ENCODE assay signal across 21 cellular contexts in genomic region chr20:4780245-4780644, GRCh38. TPM values are rescaled to one million over a fixed set of nuclear protein-coding genes. Genes with fewer than 3 reads are reported as not detected.
A peak's percentile ranks its signal among the peaks of the same experiment; 100 is the strongest.
DNase-seq lines count a peak whose midpoint lies in the region; ATAC-seq, FAIRE-seq and TF ChIP-seq lines count a peak whose summit lies in the region.
"Had no signal": no experiment of that assay in that cellular context is flagged by ENCODE, and none has a peak within 500 bp of the region (broad histone marks: within the 10 kb centered on the region; RNA-seq: fewer than 3 reads in every experiment).

No MANE protein-coding gene starts in this region.

- H3K36me3 ChIP-seq in HepG2 (replicated peaks in 1 of 2; ENCODE audit: control insufficient read depth in 1 of 2, insufficient read depth in 2 of 2, low read length in 2 of 2) (no peaks in the 10 kb centered on the region), right lobe of liver (peaks cover 0 to 8% (median 0%) of the 10 kb centered on the region in 4 donors), endodermal cell (ENCODE audit: control insufficient read depth, insufficient read depth, low read length) (peaks cover 4% of the 10 kb centered on the region), sigmoid colon (peaks cover 0 to 18% (median 8%) of the 10 kb centered on the region in 4 donors), kidney (ENCODE audit: control insufficient read depth in 1 of 2, insufficient read depth in 2 of 2, low read length in 2 of 2) (no peaks in the 10 kb centered on the region)

- FAIRE-seq in HepG2 (lab: Jason Lieb, UNC) (no peak), kidney (lab: Jason Lieb, UNC) (no peak)
- FAIRE-seq: H54 had no signal

- peaks cover 8% of the 10 kb centered on the region for H3K4me1 Mint-ChIP-seq in endodermal cell

- H4K20me1 ChIP-seq in HepG2 (ENCODE audit: insufficient read depth, low read length), result no peaks in the 10 kb centered on the region

- no peak overlapping the region for H2AFZ ChIP-seq in HepG2 (ENCODE audit: low read length)

- DNase-seq in HepG2 (ENCODE audit: low spot score) (no peak), right lobe of liver (no peak), NAMALWA (ENCODE audit: low spot score) (peak; percentile 30), endodermal cell (no peak), sigmoid colon (no peak), kidney (no peak), NK-92 (lab: John Stamatoyannopoulos, UW; ENCODE audit: unreplicated experiment) (no peak), NCI-H1105 (lab: John Stamatoyannopoulos, UW) (no peak)
- DNase-seq: activated CD4-positive, CD25-positive, alpha-beta regulatory T cell; activated naive CD8-positive, alpha-beta T cell treated with anti-CD3 and anti-CD28 coated beads for 36 hours; foreskin melanocyte; IMR-90; NCI-H187 treated with DMSO at 0.1 percent for 48 hours; NCI-H510A; Peyer's patch; right cardiac atrium; tibial artery had no signal

- TF ChIP-seq EP300 in HepG2 (IDR thresholded peaks at IDR 0.05; ENCODE audit: low read depth in 2 of 2, low read length in 2 of 2) (no peak), HepG2 (CRISPR knock-in tag; IDR thresholded peaks at IDR 0.05; ENCODE audit: borderline replicate concordance) (no peak), sigmoid colon (IDR thresholded peaks at IDR 0.05) (no peak)

- H3K27me3 ChIP-seq in HepG2 (ENCODE audit: control insufficient read depth in 1 of 2, insufficient read depth in 2 of 2, low read length in 2 of 2) (peaks cover 5 to 46% of the 10 kb centered on the region in 2 experiments), right lobe of liver (no peaks in the 10 kb centered on the region), endodermal cell (ENCODE audit: control insufficient read depth, insufficient read depth, low read length, poor library complexity, severe bottlenecking) (no peaks in the 10 kb centered on the region), sigmoid colon (no peaks in the 10 kb centered on the region)
- H3K27me3 ChIP-seq: Peyer's patch, tibial artery had no signal

- BruUV-seq in HepG2 (replicated peaks; lab: Mats Ljungman, UMichigan), result no TSS peak

- CTCF ChIA-PET in HepG2 (lab: Yijun Ruan, JAX; ENCODE audit: low intra/inter-chr PET ratio, low total read pairs), result no interaction called here

- no peak overlapping the region for H3K9ac ChIP-seq in HepG2 (ENCODE audit: insufficient read depth, low read depth, low read length)
- H3K9ac ChIP-seq in endodermal cell (ENCODE audit: extremely low read depth, low read length, poor library complexity, severe bottlenecking), result no peak overlapping the region
- no peak overlapping the region for H3K9ac ChIP-seq in kidney (ENCODE audit: low read length in 2 of 2)

- ATAC-seq in HepG2 (no peak), right lobe of liver (no peak)
- ATAC-seq: right cardiac atrium had no signal

- H3K9me3 Mint-ChIP-seq in endodermal cell, result no peaks in the 10 kb centered on the region
- H3K9me3 Mint-ChIP-seq: activated naive CD8-positive, alpha-beta T cell treated with anti-CD3 and anti-CD28 coated beads for 36 hours had no signal

- H3K36me3 Mint-ChIP-seq in endodermal cell (ENCODE audit: low read depth), result peaks cover 4% of the 10 kb centered on the region

- H3K4me1 ChIP-seq in HepG2 (ENCODE audit: insufficient read depth, low read length), result peaks cover 21% of the 10 kb centered on the region
- no peaks in the 10 kb centered on the region for H3K4me1 ChIP-seq in right lobe of liver
- H3K4me1 ChIP-seq in endodermal cell (ENCODE audit: control insufficient read depth, insufficient read depth, low read length), result peaks cover 6% of the 10 kb centered on the region
- no peaks in the 10 kb centered on the region for H3K4me1 ChIP-seq in sigmoid colon
- H3K4me1 ChIP-seq in kidney (ENCODE audit: control insufficient read depth in 1 of 2, insufficient read depth in 1 of 2, low read depth in 1 of 2, low read length in 2 of 2), result no peaks in the 10 kb centered on the region
- H3K4me1 ChIP-seq: Peyer's patch, tibial artery had no signal

- TF ChIP-seq RAD21 in HepG2 (CRISPR knock-in tag; IDR thresholded peaks at IDR 0.05), result no peak

- TF ChIP-seq POLR2A in HepG2 (IDR thresholded peaks at IDR 0.05; ENCODE audit: insufficient read depth in 1 of 2, low read depth in 2 of 2, low read length in 2 of 2), result no peak
- TF ChIP-seq POLR2A in right lobe of liver (IDR thresholded peaks at IDR 0.05), result no peak
- no peak for TF ChIP-seq POLR2A in sigmoid colon (IDR thresholded peaks at IDR 0.05)

- TF ChIP-seq CTCF in HepG2 (CRISPR knock-in tag; IDR thresholded peaks at IDR 0.05) (0 out of 2 replicates have a peak, but pooled peaks have one; percentile 8), right lobe of liver (IDR thresholded peaks at IDR 0.05) (no peak), endodermal cell (conservative IDR thresholded peaks at IDR 0.05) (peak; percentile 39), sigmoid colon (IDR thresholded peaks at IDR 0.05) (no peak), kidney (IDR thresholded peaks at IDR 0.05; ENCODE audit: borderline replicate concordance, extremely low read depth, insufficient read depth) (no peak)

- H3K9me3 ChIP-seq in HepG2 (ENCODE audit: low read length) (no peaks in the 10 kb centered on the region), right lobe of liver (no peaks in the 10 kb centered on the region), endodermal cell (ENCODE audit: control insufficient read depth, low read length) (no peaks in the 10 kb centered on the region), sigmoid colon (no peaks in the 10 kb centered on the region), kidney (ENCODE audit: control insufficient read depth in 1 of 2, low read length in 2 of 2) (no peaks in the 10 kb centered on the region)
- H3K9me3 ChIP-seq: Peyer's patch, tibial artery had no signal

- H3K27me3 Mint-ChIP-seq in endodermal cell (ENCODE audit: insufficient read depth), result no peaks in the 10 kb centered on the region
- H3K27me3 Mint-ChIP-seq: activated naive CD8-positive, alpha-beta T cell treated with anti-CD3 and anti-CD28 coated beads for 36 hours had no signal

- H3K79me2 ChIP-seq in HepG2 (ENCODE audit: insufficient read depth, low read length), result no peaks in the 10 kb centered on the region

- H3K4me3 ChIP-seq in HepG2 (replicated peaks in 1 of 3; ENCODE audit: insufficient read depth in 1 of 3, low read depth in 2 of 3, low read length in 3 of 3) (no peak overlapping the region), right lobe of liver (no peak overlapping the region), endodermal cell (ENCODE audit: low read length) (no peak overlapping the region), sigmoid colon (no peak overlapping the region), kidney (ENCODE audit: low read length in 2 of 2) (no peak overlapping the region)
- H3K4me3 ChIP-seq: lung, Peyer's patch, tibial artery had no signal

- H3K27ac ChIP-seq in HepG2 (ENCODE audit: extremely low read length, insufficient read depth, low read length), result no peak overlapping the region
- H3K27ac ChIP-seq in right lobe of liver, result no peak overlapping the region
- no peak overlapping the region for H3K27ac ChIP-seq in endodermal cell (ENCODE audit: low read depth, low read length)
- no peak overlapping the region for H3K27ac ChIP-seq in sigmoid colon
- no peak overlapping the region for H3K27ac ChIP-seq in kidney (ENCODE audit: low read depth in 2 of 2, low read length in 2 of 2)
- H3K27ac ChIP-seq: Peyer's patch, tibial artery had no signal

- no peak overlapping the region for H3K4me2 ChIP-seq in HepG2 (ENCODE audit: low read depth, low read length)

- no peak overlapping the region for H3K4me3 Mint-ChIP-seq in endodermal cell
- H3K4me3 Mint-ChIP-seq: activated naive CD8-positive, alpha-beta T cell treated with anti-CD3 and anti-CD28 coated beads for 36 hours had no signal

- 72% methylated on average over 10 of the region's 10 CpGs for WGBS in HepG2 (ENCODE audit: low lambda C conversion rate)
- 61% methylated on average over 8 of the region's 10 CpGs for WGBS in right lobe of liver (ENCODE audit: insufficient coverage, low coverage, low lambda C conversion rate, missing lambda C conversion rate)
- 94 to 96% methylated on average over 6 to 10 of the region's 10 CpGs for WGBS in endodermal cell (ENCODE audit: insufficient coverage in 1 of 2, insufficient read length in 1 of 2), 2 experiments
- WGBS in sigmoid colon, 2 donors, result 88% methylated on average over 10 of the region's 10 CpGs

- intact Hi-C loops in HepG2 (cut with micrococcal nuclease; ENCODE audit: unreplicated experiment) (no loop called here), right lobe of liver (cut with DNase I) (loop anchor here in 1 of 2 donors (10.0 kb wide), 1 partner anchor 325 kb away; no protein-coding TSS in a partner anchor), sigmoid colon (cut with DNase I) (no loop called here), kidney (cut with DNase I) (no loop called here)

- in situ Hi-C loops in HepG2 (cut with HindIII; ENCODE audit: extremely low pct_ligation_motif_present, low pct_unique_long_range_greater_than_20kb), result no loop called here

- H3K27ac Mint-ChIP-seq in endodermal cell, result no peak overlapping the region
- H3K27ac Mint-ChIP-seq: activated naive CD8-positive, alpha-beta T cell treated with anti-CD3 and anti-CD28 coated beads for 36 hours had no signal

- POLR2A ChIA-PET in HepG2 (lab: Yijun Ruan, JAX), result no interaction called here

RNA-seq across cellular contexts. Expression of gene RASSF2, which starts 43.2 kb away (rescaled TPM):
- total RNA-seq in HepG2 (2016; rRNA removed; fragmentation: Illumina TruSeq; extraction: Trizol), result 0.53 and 0.83 TPM in 2 replicates
- total RNA-seq in HepG2 (2016; cell fraction: cytosol; rRNA removed; fragmentation: Illumina TruSeq; extraction: Trizol; ENCODE audit: low read depth), result under 0.01 and 0.09 TPM in 2 replicates
- 0.61 and 0.86 TPM in 2 replicates for total RNA-seq in HepG2 (2016; cell fraction: insoluble cytoplasmic fraction; rRNA removed; fragmentation: Illumina TruSeq; extraction: Trizol)
- total RNA-seq in HepG2 (2016; cell fraction: membrane; rRNA removed; fragmentation: Illumina TruSeq; extraction: Trizol), result 0.25 and 0.31 TPM in 2 replicates
- 0.19 and 0.44 TPM in 2 replicates for total RNA-seq in HepG2 (2016; cell fraction: nucleus; rRNA removed; fragmentation: Illumina TruSeq; extraction: Trizol)
- 0.09 and 0.16 TPM in 2 replicates for polyA plus RNA-seq in HepG2 (2011; rRNA removed)
- 0.09 and 0.10 TPM in 2 replicates for polyA plus RNA-seq in HepG2 (2011; cell fraction: cytosol; rRNA removed)
- 0.11 and 0.19 TPM in 2 replicates for polyA plus RNA-seq in HepG2 (2011; cell fraction: nucleus; rRNA removed)
- polyA plus RNA-seq in HepG2 (2012), result 0.05 and 0.08 TPM in 2 replicates
- 0.06 and 0.08 TPM in 2 replicates for polyA plus RNA-seq in HepG2 (2016; cell fraction: cytosol; fragmentation: Illumina TruSeq; extraction: Trizol; ENCODE audit: low read depth)
- polyA plus RNA-seq in HepG2 (2016; cell fraction: insoluble cytoplasmic fraction; fragmentation: Illumina TruSeq; extraction: Trizol; ENCODE audit: low read depth), result 0.59 and 0.73 TPM in 2 replicates
- polyA plus RNA-seq in HepG2 (2016; cell fraction: membrane; fragmentation: Illumina TruSeq; extraction: Trizol; ENCODE audit: low read depth), result 0.10 and 0.11 TPM in 2 replicates
- 0.48 and 0.55 TPM in 2 replicates for polyA plus RNA-seq in HepG2 (2016; cell fraction: nucleus; fragmentation: Illumina TruSeq; extraction: Trizol; ENCODE audit: insufficient read depth, low read depth)
- 0.06 TPM in 1 of 2 replicates, not detected in the other for polyA minus RNA-seq in HepG2 (2011; rRNA and poly(A)+ RNA removed; ENCODE audit: low replicate concordance)
- polyA minus RNA-seq in HepG2 (2011; cell fraction: cytosol; rRNA and poly(A)+ RNA removed), result 0.10 TPM in 1 of 2 replicates, not detected in the other
- 0.12 and 0.13 TPM in 2 replicates for polyA minus RNA-seq in HepG2 (2011; cell fraction: nucleus; rRNA and poly(A)+ RNA removed)
- total RNA-seq in right lobe of liver, result 1 to 10 TPM; 2.0 to 4.8 (median 4.2) TPM
- 1 to 10 TPM; 3.3 to 6.2 TPM for total RNA-seq in endodermal cell
- 19.7 TPM for polyA plus RNA-seq in endodermal cell (2013, experiment 1 of 2)
- 20.6 TPM for polyA plus RNA-seq in endodermal cell (2013, experiment 2 of 2)
- total RNA-seq in sigmoid colon, result 10 to 100 TPM; 14.6 to 37.4 (median 17.8) TPM
- 10 to 100 TPM in 1 of 3 donors, 1 to 10 TPM in 2; 3.6 to 19.9 (median 5.5) TPM for polyA plus RNA-seq in sigmoid colon
- total RNA-seq in kidney, result 17.8 TPM
- polyA plus RNA-seq in kidney (ENCODE audit: insufficient read depth, low read depth, low replicate concordance), result 1.2 TPM

RNA-seq across cellular contexts. Expression of gene PRND, which starts 58.5 kb away (rescaled TPM):
- not detected in 2 replicates for total RNA-seq in HepG2 (2016; rRNA removed; fragmentation: Illumina TruSeq; extraction: Trizol)
- total RNA-seq in HepG2 (2016; cell fraction: cytosol; rRNA removed; fragmentation: Illumina TruSeq; extraction: Trizol; ENCODE audit: low read depth), result not detected in 2 replicates
- total RNA-seq in HepG2 (2016; cell fraction: insoluble cytoplasmic fraction; rRNA removed; fragmentation: Illumina TruSeq; extraction: Trizol), result not detected in 2 replicates
- not detected in 2 replicates for total RNA-seq in HepG2 (2016; cell fraction: membrane; rRNA removed; fragmentation: Illumina TruSeq; extraction: Trizol)
- total RNA-seq in HepG2 (2016; cell fraction: nucleus; rRNA removed; fragmentation: Illumina TruSeq; extraction: Trizol), result not detected in 2 replicates
- not detected in 2 replicates for polyA plus RNA-seq in HepG2 (2011; rRNA removed)
- polyA plus RNA-seq in HepG2 (2011; cell fraction: cytosol; rRNA removed), result not detected in 2 replicates
- not detected in 2 replicates for polyA plus RNA-seq in HepG2 (2011; cell fraction: nucleus; rRNA removed)
- polyA plus RNA-seq in HepG2 (2012), result not detected in 2 replicates
- not detected in 2 replicates for polyA plus RNA-seq in HepG2 (2016; cell fraction: cytosol; fragmentation: Illumina TruSeq; extraction: Trizol; ENCODE audit: low read depth)
- not detected in 2 replicates for polyA plus RNA-seq in HepG2 (2016; cell fraction: insoluble cytoplasmic fraction; fragmentation: Illumina TruSeq; extraction: Trizol; ENCODE audit: low read depth)
- not detected in 2 replicates for polyA plus RNA-seq in HepG2 (2016; cell fraction: membrane; fragmentation: Illumina TruSeq; extraction: Trizol; ENCODE audit: low read depth)
- polyA plus RNA-seq in HepG2 (2016; cell fraction: nucleus; fragmentation: Illumina TruSeq; extraction: Trizol; ENCODE audit: insufficient read depth, low read depth), result not detected in 2 replicates
- not detected in 2 replicates for polyA minus RNA-seq in HepG2 (2011; rRNA and poly(A)+ RNA removed; ENCODE audit: low replicate concordance)
- not detected in 2 replicates for polyA minus RNA-seq in HepG2 (2011; cell fraction: cytosol; rRNA and poly(A)+ RNA removed)
- not detected in 2 replicates for polyA minus RNA-seq in HepG2 (2011; cell fraction: nucleus; rRNA and poly(A)+ RNA removed)
- total RNA-seq in right lobe of liver, result not detected
- total RNA-seq in endodermal cell, result under 1 TPM; 0.24 to 0.88 TPM
- polyA plus RNA-seq in endodermal cell (2013, experiment 1 of 2), result 0.32 TPM
- 0.21 TPM for polyA plus RNA-seq in endodermal cell (2013, experiment 2 of 2)
- total RNA-seq in sigmoid colon, result 1 to 10 TPM in 2 of 4 donors, under 1 TPM in 2; 0.33 to 6.4 (median 3.4) TPM
- under 1 TPM in 1 of 3 donors, not detected in 2; 0.04 TPM for polyA plus RNA-seq in sigmoid colon
- not detected for total RNA-seq in kidney
- not detected for polyA plus RNA-seq in kidney (ENCODE audit: insufficient read depth, low read depth, low replicate concordance)
- total RNA-seq: activated naive CD8-positive, alpha-beta T cell treated with anti-CD3 and anti-CD28 coated beads for 36 hours; bronchial epithelial cell; IMR-90; Peyer's patch; right cardiac atrium had no signal
- polyA plus RNA-seq: IMR-90, neural cell, right cardiac atrium had no signal

Comparison
In these comparisons a context has a peak if more than half of its experiments do, and no peak if none do; other contexts are left out.
1. CTCF ChIP-seq: peak in HepG2 (single experiment) and endodermal cell (single experiment); none in right lobe of liver (0 of 4), sigmoid colon (0 of 4) and kidney (single experiment).